24 cellular contexts compared by ENCODE assay signal in genomic region chr22:26045855-26046254, GRCh38.
"Had no signal": no experiment of that assay in that cellular context is flagged by ENCODE, and none has a peak within 500 bp of the region (broad histone marks: within the 10 kb centered on the region; RNA-seq: fewer than 3 reads in every experiment).

No MANE protein-coding gene starts in this region.

- DNase-seq: activated CD4-positive, alpha-beta T cell treated with anti-CD3 and anti-CD28 coated beads for 48 hours; activated CD4-positive, alpha-beta T cell treated with anti-CD3 and anti-CD28 coated beads, Interleukin-2, amount 50 U/mL, for 4 hours; activated CD4-positive, CD25-positive, alpha-beta regulatory T cell treated with anti-CD3 and anti-CD28 coated beads, Interleukin-2, amount 50 U/mL, for 72 hours; activated CD8-positive, alpha-beta memory T cell treated with anti-CD3 and anti-CD28 coated beads, Interleukin-2, amount 50 U/mL, for 48 hours; activated CD8-positive, alpha-beta T cell treated with anti-CD3 and anti-CD28 coated beads, Interleukin-2, amount 10 ng/mL, durations not matched to agents 7 days and 5 days; activated effector memory CD4-positive, alpha-beta T cell treated with Interleukin-2 at 50 U/mL for 16 hours; activated naive CD4-positive, alpha-beta T cell; activated T-cell treated with anti-CD3 and anti-CD28 coated beads, Interleukin-2, amount 50 U/mL, for 1 hour; aorta; caudate nucleus; Karpas-422; MM.1S; NCI-H1436; NCI-H1694 treated with DMSO at 0.1 percent for 48 hours; NCI-H2171 treated with DMSO at 0.1 percent for 48 hours; NCI-H446; NCI-H524; NCI-H82; Peyer's patch; SHP77 had no signal

- H3K27ac ChIP-seq: breast epithelium, Peyer's patch, RWPE1 had no signal

- ATAC-seq: activated CD8-positive, alpha-beta T cell treated with anti-CD3 and anti-CD28 coated beads, Interleukin-2, amount 10 ng/mL, durations not matched to agents 7 days and 5 days; K562; WTC11 had no signal

- H3K4me3 ChIP-seq: breast epithelium, K562, Peyer's patch had no signal

- H3K36me3 ChIP-seq: breast epithelium, Peyer's patch had no signal

- H3K27me3 ChIP-seq: Peyer's patch had no signal

- H3K4me1 ChIP-seq: breast epithelium, Peyer's patch had no signal
